Comparison of ENCODE assay signal across 24 cellular contexts in the genomic region with DNA sequence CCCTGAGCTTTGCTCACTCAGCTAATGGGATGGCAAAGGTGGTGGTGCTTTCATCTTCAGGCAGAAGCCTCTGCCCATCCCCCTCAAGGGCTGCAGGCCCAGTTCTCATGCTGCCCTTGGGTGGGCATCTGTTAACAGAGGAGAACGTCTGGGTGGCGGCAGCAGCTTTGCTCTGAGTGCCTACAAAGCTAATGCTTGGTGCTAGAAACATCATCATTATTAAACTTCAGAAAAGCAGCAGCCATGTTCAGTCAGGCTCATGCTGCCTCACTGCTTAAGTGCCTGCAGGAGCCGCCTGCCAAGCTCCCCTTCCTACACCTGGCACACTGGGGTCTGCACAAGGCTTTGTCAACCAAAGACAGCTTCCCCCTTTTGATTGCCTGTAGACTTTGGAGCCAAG.
"Had no signal": no experiment of that assay in that cellular context is flagged by ENCODE, and none has a peak within 500 bp of the region (broad histone marks: within the 10 kb centered on the region; RNA-seq: fewer than 3 reads in every experiment).

No MANE protein-coding gene starts in this region.

- H3K4me1 Mint-ChIP-seq: memory B cell had no signal

- H3K27ac ChIP-seq: colonic mucosa, gastrocnemius medialis, ovary, tibial nerve, upper lobe of left lung, uterus had no signal

- DNase-seq: colonic mucosa; effector CD8-positive, alpha-beta T cell; erythroblast; foreskin fibroblast; gastrocnemius medialis; head of caudate nucleus; natural killer cell; occipital lobe; ovary; stimulated activated CD4-positive, alpha-beta T cell treated with anti-CD3 and anti-CD28 coated beads, Interleukin-2, amount 100 ng/mL, for 24 hours; stimulated activated CD4-positive, alpha-beta T cell treated with anti-CD3 and anti-CD28 coated beads, Interleukin-4, amount 100 ng/mL, for 24 hours; stimulated activated naive CD8-positive, alpha-beta T cell treated with anti-CD3 and anti-CD28 coated beads, Interleukin-15, Interleukin-2, amounts not matched to agents 100 U/mL and 50 U/mL, for 24 hours; substantia nigra; upper lobe of left lung; uterus had no signal

- H3K4me1 ChIP-seq: colonic mucosa, uterus had no signal

- H3K4me3 Mint-ChIP-seq: dendritic cell treated with granulocyte-macrophage colony-stimulating factor and Interleukin-4, amounts not matched to agents 40 ng/mL and 50 ng/mL, for 4 days; memory B cell; natural killer cell; stimulated activated memory B cell treated with anti-CD40 and anti-IgM and Interleukin-4, amounts not matched to agents 10 μg/mL and 1 μg/mL and 100 μg/mL, for 72 hours had no signal

- H3K27ac Mint-ChIP-seq: dendritic cell treated with granulocyte-macrophage colony-stimulating factor and Interleukin-4, amounts not matched to agents 40 ng/mL and 50 ng/mL, for 4 days; memory B cell; natural killer cell; stimulated activated memory B cell treated with anti-CD40 and anti-IgM and Interleukin-4, amounts not matched to agents 10 μg/mL and 1 μg/mL and 100 μg/mL, for 72 hours had no signal

- H3K27me3 ChIP-seq: colonic mucosa, gastrocnemius medialis, ovary, tibial nerve, upper lobe of left lung, uterus had no signal

- H3K4me3 ChIP-seq: colonic mucosa, gastrocnemius medialis, lung, ovary, smooth muscle cell, thoracic aorta, tibial nerve, upper lobe of left lung, uterus had no signal

- H3K36me3 ChIP-seq: colonic mucosa, ovary, uterus had no signal

- ATAC-seq: gastrocnemius medialis; left lobe of liver; natural killer cell; sciatic nerve; stimulated activated memory B cell treated with anti-CD40 and anti-IgM and Interleukin-4, amounts not matched to agents 10 μg/mL and 1 μg/mL and 100 μg/mL, for 72 hours; stimulated activated naive CD8-positive, alpha-beta T cell treated with anti-CD3 and anti-CD28 coated beads, Interleukin-15, Interleukin-2, amounts not matched to agents 100 U/mL and 50 U/mL, for 24 hours had no signal

- H3K36me3 Mint-ChIP-seq: natural killer cell had no signal

- H3K27me3 Mint-ChIP-seq: dendritic cell treated with granulocyte-macrophage colony-stimulating factor and Interleukin-4, amounts not matched to agents 40 ng/mL and 50 ng/mL, for 4 days; memory B cell; stimulated activated memory B cell treated with anti-CD40 and anti-IgM and Interleukin-4, amounts not matched to agents 10 μg/mL and 1 μg/mL and 100 μg/mL, for 72 hours had no signal

- H3K9me3 Mint-ChIP-seq: dendritic cell treated with granulocyte-macrophage colony-stimulating factor and Interleukin-4, amounts not matched to agents 40 ng/mL and 50 ng/mL, for 4 days; memory B cell; natural killer cell; stimulated activated memory B cell treated with anti-CD40 and anti-IgM and Interleukin-4, amounts not matched to agents 10 μg/mL and 1 μg/mL and 100 μg/mL, for 72 hours had no signal

- H3K9me3 ChIP-seq: colonic mucosa, gastrocnemius medialis, ovary, thoracic aorta, tibial nerve, upper lobe of left lung, uterus had no signal
